Comparison of ENCODE assay signal across 15 cellular contexts in genomic region chr6:148770408-148771211, GRCh38. TPM values are rescaled to one million over a fixed set of nuclear protein-coding genes. Genes with fewer than 3 reads are reported as not detected.
A peak's percentile ranks its signal among the peaks of the same experiment; 100 is the strongest.
DNase-seq lines count a peak whose midpoint lies in the region; ATAC-seq, FAIRE-seq and TF ChIP-seq lines count a peak whose summit lies in the region.
"Had no signal": no experiment of that assay in that cellular context is flagged by ENCODE, and none has a peak within 500 bp of the region (broad histone marks: within the 10 kb centered on the region; RNA-seq: fewer than 3 reads in every experiment).

No MANE protein-coding gene starts in this region.

- ATAC-seq in mucosa of descending colon (peak; percentile 31), HG03521 (IDR thresholded peaks at IDR 0.05; ENCODE audit: unreplicated experiment) (no peak), foreskin keratinocyte (no peak), HG02642 (IDR thresholded peaks at IDR 0.05; ENCODE audit: poor library complexity, unreplicated experiment) (no peak)
- ATAC-seq in activated CD4-positive, CD25-positive, alpha-beta regulatory T cell treated with anti-CD3 and anti-CD28 coated beads, Interleukin-2, amount 50 U/mL, for 24 hours = no peak

- peaks cover 0 to 5% (median 0%) of the 10 kb centered on the region in 11 experiments; a peak in 1 of 22 replicates for H3K9me3 ChIP-seq in BLaER1 treated with 17β-estradiol and CSF1 and Interleukin-3, amounts not matched to agents 10 nM and 100 nM (replicated peaks in 1 of 11)
- no peaks in the 10 kb centered on the region for H3K9me3 ChIP-seq in mucosa of descending colon

- H3K27ac ChIP-seq in BLaER1 treated with 17β-estradiol and CSF1 and Interleukin-3, amounts not matched to agents 10 nM and 100 nM = no peak overlapping the region
- H3K27ac ChIP-seq in foreskin keratinocyte = no peak overlapping the region
- H3K27ac ChIP-seq: PC-9 had no signal

- H3K36me3 ChIP-seq in BLaER1 treated with 17β-estradiol and CSF1 and Interleukin-3, amounts not matched to agents 10 nM and 100 nM = no peaks in the 10 kb centered on the region
- H3K36me3 ChIP-seq in mucosa of descending colon (ENCODE audit: low read depth) = no peaks in the 10 kb centered on the region

- no peaks in the 10 kb centered on the region for H3K27me3 ChIP-seq in BLaER1 treated with 17β-estradiol and CSF1 and Interleukin-3, amounts not matched to agents 10 nM and 100 nM
- no peaks in the 10 kb centered on the region for H3K27me3 ChIP-seq in foreskin keratinocyte

- intact Hi-C loops in mucosa of descending colon (cut with DNase I, micrococcal nuclease) = no loop called here

- peak; percentile 66 for FAIRE-seq in GM12891 (lab: Jason Lieb, UNC)
- FAIRE-seq: bronchial epithelial cell had no signal

- H3K9ac ChIP-seq in BLaER1 treated with 17β-estradiol and CSF1 and Interleukin-3, amounts not matched to agents 10 nM and 100 nM = no peak overlapping the region

- peaks cover 25 to 52% (median 33%) of the 10 kb centered on the region in 10 experiments for H3K4me1 ChIP-seq in BLaER1 treated with 17β-estradiol and CSF1 and Interleukin-3, amounts not matched to agents 10 nM and 100 nM
- H3K4me1 ChIP-seq in mucosa of descending colon (ENCODE audit: low read depth) (no peaks in the 10 kb centered on the region), foreskin keratinocyte (no peaks in the 10 kb centered on the region)

- H3K4me3 ChIP-seq in BLaER1 treated with 17β-estradiol and CSF1 and Interleukin-3, amounts not matched to agents 10 nM and 100 nM = no peak overlapping the region
- no peak overlapping the region for H3K4me3 ChIP-seq in mucosa of descending colon
- H3K4me3 ChIP-seq: PC-9 had no signal

- no peak for TF ChIP-seq CTCF in mucosa of descending colon (IDR thresholded peaks at IDR 0.05)
- no peak for TF ChIP-seq CTCF in foreskin keratinocyte (conservative IDR thresholded peaks at IDR 0.05)

- TF ChIP-seq POLR2A in GM12891 (IDR thresholded peaks at IDR 0.05; ENCODE audit: low read depth, low read length) = no peak

- peak overlapping the region; percentile 38 to 77 (median 55) for H3K4me2 ChIP-seq in BLaER1 treated with 17β-estradiol and CSF1 and Interleukin-3, amounts not matched to agents 10 nM and 100 nM
- H3K4me2 ChIP-seq: PC-9 had no signal

- DNase-seq in GM12891 (ENCODE audit: insufficient read length, low spot score) = no peak
- DNase-seq in NOMO-1 (lab: John Stamatoyannopoulos, UW; ENCODE audit: unreplicated experiment in 2 of 2) = peak; percentile 10 to 58
- no peak for DNase-seq in mucosa of descending colon
- no peak for DNase-seq in foreskin keratinocyte
- DNase-seq: activated naive CD4-positive, alpha-beta T cell treated with anti-CD3 and anti-CD28 coated beads for 36 hours; islet precursor cell; PC-9; stimulated activated CD4-positive, alpha-beta T cell treated with anti-CD3 and anti-CD28 coated beads, Interleukin-2, amount 100 ng/mL, for 48 hours; stimulated activated naive CD4-positive, alpha-beta T cell; SW 1271 had no signal

- H4K20me1 ChIP-seq in BLaER1 treated with 17β-estradiol and CSF1 and Interleukin-3, amounts not matched to agents 10 nM and 100 nM = peaks cover 0 to 91% (median 5%) of the 10 kb centered on the region in 11 experiments; a peak in 7 of 22 replicates

TF ChIP-seq in GM12891, 5 proteins besides CTCF, POLR2A, EP300 and RAD21:
- no peak for TF ChIP-seq TAF1 (IDR thresholded peaks at IDR 0.05; ENCODE audit: low read depth, low read length)
- no peak for TF ChIP-seq POU2F2 (IDR thresholded peaks at IDR 0.05; ENCODE audit: low read depth, low read length)
- TF ChIP-seq POLR2AphosphoS5 (IDR thresholded peaks at IDR 0.05; ENCODE audit: low read depth, low read length) = no peak
- TF ChIP-seq PAX5 (IDR thresholded peaks at IDR 0.05; ENCODE audit: insufficient read depth, low read length, severe bottlenecking) = no peak
- no peak for TF ChIP-seq SPI1 (IDR thresholded peaks at IDR 0.05; ENCODE audit: low read depth, low read length)
TF ChIP-seq in GM12891: peak in this region for 0.

RNA-seq across cellular contexts. Expression of gene UST, which starts 23.8 kb away (rescaled TPM):
- 9.5 TPM for polyA plus RNA-seq in GM12891 (2012; ENCODE audit: low read depth, missing spikeins)
- total RNA-seq in mucosa of descending colon (10 to 100 TPM in 1 of 3 donors, 1 to 10 TPM in 2; 1.1 to 16.2 (median 2.1) TPM), foreskin keratinocyte (11.1 and 13.3 TPM in 2 replicates)
- 6.7 and 7.6 TPM in 2 replicates for polyA plus RNA-seq in foreskin keratinocyte

Comparison
In these comparisons a context has a peak if more than half of its experiments do, and no peak if none do; other contexts are left out.
1. DNase-seq: peak in NOMO-1 (2 of 2); none in GM12891 (single experiment), mucosa of descending colon (0 of 3) and foreskin keratinocyte (0 of 2).